Comparison of ENCODE assay signal across 12 cellular contexts in genomic region chr4:76570141-76570989, GRCh38.
A peak's percentile ranks its signal among the peaks of the same experiment; 100 is the strongest.
DNase-seq lines count a peak whose midpoint lies in the region; ATAC-seq and TF ChIP-seq lines count a peak whose summit lies in the region.
"Had no signal": no experiment of that assay in that cellular context is flagged by ENCODE, and none has a peak within 500 bp of the region (broad histone marks: within the 10 kb centered on the region; RNA-seq: fewer than 3 reads in every experiment).

No MANE protein-coding gene starts in this region.

- H3K4me1 ChIP-seq in esophagus muscularis mucosa (peaks cover 3 to 35% (median 26%) of the 10 kb centered on the region in 4 donors), prostate gland (replicated peaks) (peaks cover 9% of the 10 kb centered on the region)

- TF ChIP-seq CTCF in esophagus muscularis mucosa (IDR thresholded peaks at IDR 0.05) (no peak), prostate gland (IDR thresholded peaks at IDR 0.05) (no peak)

- DNase-seq in EL (peak; percentile 60), NCI-H774 (lab: John Stamatoyannopoulos, UW) (peak; percentile 36), esophagus muscularis mucosa (ENCODE audit: extremely low spot score) (no peak), prostate gland (ENCODE audit: low spot score) (no peak), NCI-H446 treated with DMSO at 0.1 percent for 48 hours (lab: John Stamatoyannopoulos, UW) (no peak)
- DNase-seq in activated CD8-positive, alpha-beta memory T cell treated with anti-CD3 and anti-CD28 coated beads, Interleukin-2, amount 50 U/mL, for 4 hours, result no peak
- DNase-seq: activated CD4-positive, alpha-beta T cell treated with anti-CD3 and anti-CD28 coated beads, Interleukin-2, amount 10 ng/mL, durations not matched to agents 24 days and 14 days; central memory CD4-positive, alpha-beta T cell; NCI-H226 had no signal

- H3K9me3 ChIP-seq in esophagus muscularis mucosa (no peaks in the 10 kb centered on the region), prostate gland (no peaks in the 10 kb centered on the region)

- H3K27ac ChIP-seq in esophagus muscularis mucosa (replicated peaks in 1 of 4) (peak overlapping the region; percentile 56 to 75 (median 64)), prostate gland (peak overlapping the region; percentile 57 to 76)
- H3K27ac ChIP-seq: skin epidermis had no signal

- H3K27me3 ChIP-seq in esophagus muscularis mucosa, result no peaks in the 10 kb centered on the region
- no peaks in the 10 kb centered on the region for H3K27me3 ChIP-seq in prostate gland (replicated peaks; ENCODE audit: insufficient read depth)

- H3K4me3 ChIP-seq in esophagus muscularis mucosa (peak overlapping the region in 1 of 4 donors; percentile 10), prostate gland (no peak overlapping the region)
- H3K4me3 ChIP-seq: skin epidermis had no signal

- intact Hi-C loops in esophagus muscularis mucosa (cut with DNase I), result no loop called here
- intact Hi-C loops in prostate gland (cut with DNase I), result no loop called here

- H3K36me3 ChIP-seq in esophagus muscularis mucosa (no peaks in the 10 kb centered on the region), prostate gland (no peaks in the 10 kb centered on the region)

- ATAC-seq in GM19467 (IDR thresholded peaks at IDR 0.05; ENCODE audit: unreplicated experiment) (no peak), HG02973 (IDR thresholded peaks at IDR 0.05; ENCODE audit: unreplicated experiment) (no peak)

- TF ChIP-seq EP300 in esophagus muscularis mucosa (IDR thresholded peaks at IDR 0.05), result no peak

- 61% methylated on average over 10 of the region's 10 CpGs for WGBS in esophagus muscularis mucosa
- 68% methylated on average over 10 of the region's 10 CpGs for WGBS in prostate gland

- TF ChIP-seq POLR2A in esophagus muscularis mucosa (IDR thresholded peaks at IDR 0.05; ENCODE audit: low read depth) (no peak), prostate gland (IDR thresholded peaks at IDR 0.05) (no peak)

Comparison
In these comparisons a context has a peak if more than half of its experiments do, and no peak if none do; other contexts are left out.
1. DNase-seq: peak in EL (single experiment) and NCI-H774 (single experiment); none in esophagus muscularis mucosa (single experiment), prostate gland (single experiment), NCI-H446 treated with DMSO at 0.1 percent for 48 hours (single experiment) and activated CD8-positive, alpha-beta memory T cell treated with anti-CD3 and anti-CD28 coated beads, Interleukin-2, amount 50 U/mL, for 4 hours (single experiment).